8 cellular contexts compared by ENCODE assay signal in the genomic region with DNA sequence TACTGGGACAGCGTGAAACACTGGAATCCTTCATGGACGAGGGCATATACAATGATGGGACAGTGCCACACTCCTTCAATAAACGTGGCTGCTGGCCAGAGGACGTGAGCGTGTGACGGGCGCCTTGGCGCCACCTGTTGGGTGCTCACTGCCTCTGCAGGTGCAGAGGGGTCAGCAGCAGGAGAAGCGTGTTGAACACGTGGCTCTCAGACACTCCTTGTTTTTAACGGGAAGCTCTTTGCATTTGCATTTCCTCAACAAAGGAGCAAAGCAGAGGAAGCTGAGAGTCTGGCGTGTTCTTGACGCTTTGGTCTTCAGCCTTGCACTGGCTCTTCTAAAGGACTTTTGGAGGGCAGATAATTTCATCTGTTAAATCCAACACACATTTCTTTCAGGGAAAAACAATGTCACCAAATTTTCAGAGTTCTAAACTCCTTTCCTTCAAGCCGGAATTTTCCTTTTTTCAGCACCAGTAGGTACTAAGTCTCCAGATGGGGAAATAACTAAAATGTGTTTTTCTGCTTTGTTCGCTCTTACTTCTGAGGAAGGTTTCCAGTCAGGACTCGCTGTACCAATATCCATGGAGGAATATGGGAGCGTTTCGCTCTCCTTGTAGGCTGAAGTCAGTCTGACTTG. TPM values are rescaled to one million over a fixed set of nuclear protein-coding genes. Genes with fewer than 3 reads are reported as not detected.
DNase-seq lines count a peak whose midpoint lies in the region; TF ChIP-seq lines count a peak whose summit lies in the region.

No MANE protein-coding gene starts in this region.

- H3K9ac ChIP-seq in NT2/D1 (ENCODE audit: insufficient read length, low read depth): no peak overlapping the region
- no peak overlapping the region for H3K9ac ChIP-seq in endodermal cell (ENCODE audit: extremely low read depth, low read length, poor library complexity, severe bottlenecking)

- peaks cover 10% of the 10 kb centered on the region for H3K9me3 Mint-ChIP-seq in endodermal cell
- no peaks in the 10 kb centered on the region for H3K9me3 Mint-ChIP-seq in mesothelial cell of epicardium

- H3K4me1 ChIP-seq in NT2/D1 (ENCODE audit: insufficient read depth, insufficient read length) (peaks cover 2% of the 10 kb centered on the region), endodermal cell (ENCODE audit: control insufficient read depth, insufficient read depth, low read length) (peaks cover 4% of the 10 kb centered on the region)

- H3K4me3 ChIP-seq in NT2/D1 (ENCODE audit: insufficient read length, low read depth) (no peak overlapping the region), endodermal cell (ENCODE audit: low read length) (no peak overlapping the region)

- DNase-seq in COLO668 (lab: John Stamatoyannopoulos, UW; ENCODE audit: unreplicated experiment): peak; percentile 86
- DNase-seq in HS-5 (ENCODE audit: low read depth): peak; percentile 34
- DNase-seq in NT2/D1 (ENCODE audit: low read depth, low spot score): peak; percentile 92
- peak in 2 of 3 experiments; percentile 45 to 49 for DNase-seq in activated CD8-positive, alpha-beta memory T cell treated with anti-CD3 and anti-CD28 coated beads for 48 hours (ENCODE audit: low read depth in 2 of 3, low spot score in 2 of 3)
- peak; percentile 92 for DNase-seq in endodermal cell
- DNase-seq in mesothelial cell of epicardium (ENCODE audit: low spot score in 2 of 2, unreplicated experiment in 2 of 2): peak in 1 of 2 experiments; percentile 66
- DNase-seq in stimulated activated CD8-positive, alpha-beta memory T cell treated with anti-CD3 and anti-CD28 coated beads, Interleukin-15, amount 100 ng/mL, for 48 hours (ENCODE audit: low read depth in 2 of 2): peak; percentile 55 to 56
- no peak for DNase-seq in NCI-H510A (lab: John Stamatoyannopoulos, UW)

- no peak overlapping the region for H3K27ac ChIP-seq in endodermal cell (ENCODE audit: low read depth, low read length)

- peak; percentile 94 for TF ChIP-seq CTCF in endodermal cell (conservative IDR thresholded peaks at IDR 0.05)
- TF ChIP-seq CTCF in mesothelial cell of epicardium (IDR thresholded peaks at IDR 0.05; ENCODE audit: unreplicated experiment): peak; percentile 78

- peaks cover 10% of the 10 kb centered on the region for H3K4me1 Mint-ChIP-seq in endodermal cell
- peaks cover 20% of the 10 kb centered on the region for H3K4me1 Mint-ChIP-seq in mesothelial cell of epicardium

- H3K27me3 Mint-ChIP-seq in endodermal cell (ENCODE audit: insufficient read depth): no peaks in the 10 kb centered on the region
- no peaks in the 10 kb centered on the region for H3K27me3 Mint-ChIP-seq in mesothelial cell of epicardium (ENCODE audit: low read depth)

- peaks cover 4% of the 10 kb centered on the region; the same call in 1 of the 2 replicates for H3K9me3 ChIP-seq in NT2/D1 (ENCODE audit: insufficient read depth, low read length)
- H3K9me3 ChIP-seq in endodermal cell (ENCODE audit: control insufficient read depth, low read length): no peaks in the 10 kb centered on the region

- H3K36me3 Mint-ChIP-seq in endodermal cell (ENCODE audit: low read depth): peaks cover 59% of the 10 kb centered on the region
- H3K36me3 Mint-ChIP-seq in mesothelial cell of epicardium: peaks cover 27% of the 10 kb centered on the region

- WGBS in endodermal cell (ENCODE audit: insufficient coverage in 1 of 2, insufficient read length in 1 of 2), 2 experiments: 52 to 59% methylated on average over 16 to 18 of the region's 18 CpGs

- H3K27ac Mint-ChIP-seq in endodermal cell: peak overlapping the region; percentile 89
- H3K27ac Mint-ChIP-seq in mesothelial cell of epicardium: peak overlapping the region; percentile 95

- H3K27me3 ChIP-seq in NT2/D1 (ENCODE audit: insufficient read depth, insufficient read length): no peaks in the 10 kb centered on the region
- no peaks in the 10 kb centered on the region for H3K27me3 ChIP-seq in endodermal cell (ENCODE audit: control insufficient read depth, insufficient read depth, low read length, poor library complexity, severe bottlenecking)

- no peak overlapping the region for H3K4me3 Mint-ChIP-seq in endodermal cell
- H3K4me3 Mint-ChIP-seq in mesothelial cell of epicardium: no peak overlapping the region

- peaks cover 62% of the 10 kb centered on the region for H3K36me3 ChIP-seq in NT2/D1 (ENCODE audit: insufficient read depth, insufficient read length, low read length)
- H3K36me3 ChIP-seq in endodermal cell (ENCODE audit: control insufficient read depth, insufficient read depth, low read length): peaks cover 62% of the 10 kb centered on the region

RNA-seq across cellular contexts. Expression of a gene that starts 2.9 kb away (rescaled TPM):
- total RNA-seq in endodermal cell (10 to 100 TPM; 73.3 to 84.3 TPM), mesothelial cell of epicardium (67.9 to 77.6 TPM (median 72.2 TPM) in 3 replicates)
- 49.1 TPM for polyA plus RNA-seq in endodermal cell (2013, experiment 1 of 2)
- 46.6 TPM for polyA plus RNA-seq in endodermal cell (2013, experiment 2 of 2)

RNA-seq across cellular contexts. Expression of a gene that starts 41.2 kb away (rescaled TPM):
- total RNA-seq in endodermal cell: 100 to 1,000 TPM; 133 to 136 TPM
- 114 TPM for polyA plus RNA-seq in endodermal cell (2013, experiment 1 of 2)
- 103 TPM for polyA plus RNA-seq in endodermal cell (2013, experiment 2 of 2)
- 199 to 201 TPM (median 200 TPM) in 3 replicates for total RNA-seq in mesothelial cell of epicardium
